Comparison of ENCODE assay signal across 1 cellular context in genomic region chr17:2398655-2399571, GRCh38.
TF ChIP-seq lines count a peak whose summit lies in the region.

No MANE protein-coding gene starts in this region.

TF ChIP-seq in A549, 52 proteins besides CTCF, POLR2A, EP300 and RAD21 (continued from another document):
- TF ChIP-seq MAX (IDR thresholded peaks at IDR 0.05) (peak; percentile 80; the same call in 1 of the 2 replicates), REST (IDR thresholded peaks at IDR 0.05) (no peak; the same call in 1 of the 2 replicates), SREBF2 (IDR thresholded peaks at IDR 0.05) (no peak), EHF (CRISPR knock-in tag; IDR thresholded peaks at IDR 0.05) (peak; percentile 40; the same call in 1 of the 2 replicates), CHD2 (IDR thresholded peaks at IDR 0.05; ENCODE audit: low read length, partially characterized antibody) (no peak), HDAC2 (IDR thresholded peaks at IDR 0.05) (no peak), HOXB13 (CRISPR knock-in tag; IDR thresholded peaks at IDR 0.05; ENCODE audit: low read depth) (no peak; the same call in 1 of the 2 replicates), SMC3 (IDR thresholded peaks at IDR 0.05) (no peak), KDM5A (IDR thresholded peaks at IDR 0.05) (no peak), POLR2AphosphoS2 (conservative IDR thresholded peaks at IDR 0.05; ENCODE audit: low read length) (peak; percentile 43), RNF2 (IDR thresholded peaks at IDR 0.05; ENCODE audit: borderline replicate concordance, low read depth) (no peak), ELK1 (IDR thresholded peaks at IDR 0.05; ENCODE audit: low read depth, low read length) (no peak), ESRRA (IDR thresholded peaks at IDR 0.05; ENCODE audit: borderline replicate concordance, low read length) (no peak), TFCP2L1 (CRISPR knock-in tag; IDR thresholded peaks at IDR 0.05) (peak; percentile 90), NPAS2 (CRISPR knock-in tag; IDR thresholded peaks at IDR 0.05; ENCODE audit: borderline replicate concordance) (no peak), E2F6 (IDR thresholded peaks at IDR 0.05; ENCODE audit: borderline replicate concordance, low read depth) (no peak), EHMT2 (IDR thresholded peaks at IDR 0.05; ENCODE audit: low read depth) (no peak), JUNB (IDR thresholded peaks at IDR 0.05) (no peak), KDM1A (IDR thresholded peaks at IDR 0.05; ENCODE audit: low read depth) (no peak), NFE2L2 (conservative IDR thresholded peaks at IDR 0.05; ENCODE audit: low read length) (no peak), BCL3 (IDR thresholded peaks at IDR 0.05) (no peak), USF2 (IDR thresholded peaks at IDR 0.05) (no peak), MYC (IDR thresholded peaks at IDR 0.05; ENCODE audit: borderline replicate concordance, low read length) (peak; percentile 44; the same call in 1 of the 2 replicates), HOXA7 (CRISPR knock-in tag; IDR thresholded peaks at IDR 0.05) (peak; percentile 73; the same call in 1 of the 2 replicates), NR3C1 (IDR thresholded peaks at IDR 0.05) (no peak), RARB (CRISPR knock-in tag; IDR thresholded peaks at IDR 0.05) (no peak), FOXS1 (CRISPR knock-in tag; IDR thresholded peaks at IDR 0.05) (no peak), RCOR1 (IDR thresholded peaks at IDR 0.05; ENCODE audit: low read depth, low read length) (0 out of 2 replicates have a peak, but pooled peaks have one; percentile 26), ATOH8 (CRISPR knock-in tag; IDR thresholded peaks at IDR 0.05; ENCODE audit: low read depth) (no peak), CBX8 (IDR thresholded peaks at IDR 0.05) (no peak)
TF ChIP-seq in A549: peak in this region for 15.
